3 cellular contexts compared by ENCODE assay signal in the genomic region with DNA sequence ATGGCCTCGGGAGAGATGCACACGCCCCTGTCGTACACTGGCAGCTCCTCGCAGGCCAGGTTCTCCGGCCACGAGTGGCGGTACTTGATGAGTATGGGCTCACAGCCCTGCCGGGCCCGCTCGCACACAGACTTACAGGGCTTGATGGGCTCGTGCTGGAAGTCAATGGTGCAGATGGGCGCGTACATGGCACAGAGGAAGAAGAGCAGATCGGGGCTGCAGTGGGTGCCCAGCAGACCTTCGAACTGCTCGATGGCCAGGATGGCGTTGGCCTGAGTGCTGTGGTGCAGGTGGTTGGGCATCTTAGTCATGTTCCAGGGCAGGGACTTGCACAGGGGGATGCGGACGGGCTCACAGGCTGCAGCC.
TF ChIP-seq lines count a peak whose summit lies in the region.

No MANE protein-coding gene starts in this region.

TF ChIP-seq in SK-N-SH, 30 proteins besides CTCF, POLR2A, EP300 and RAD21:
- TF ChIP-seq, protein P1, sequence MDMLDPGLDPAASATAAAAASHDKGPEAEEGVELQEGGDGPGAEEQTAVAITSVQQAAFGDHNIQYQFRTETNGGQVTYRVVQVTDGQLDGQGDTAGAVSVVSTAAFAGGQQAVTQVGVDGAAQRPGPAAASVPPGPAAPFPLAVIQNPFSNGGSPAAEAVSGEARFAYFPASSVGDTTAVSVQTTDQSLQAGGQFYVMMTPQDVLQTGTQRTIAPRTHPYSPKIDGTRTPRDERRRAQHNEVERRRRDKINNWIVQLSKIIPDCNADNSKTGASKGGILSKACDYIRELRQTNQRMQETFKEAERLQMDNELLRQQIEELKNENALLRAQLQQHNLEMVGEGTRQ (IDR thresholded peaks at IDR 0.05; ENCODE audit: borderline replicate concordance, low read depth, low read length) = no peak
- 0 out of 2 replicates have a peak, but pooled peaks have one; percentile 44 for TF ChIP-seq FOXJ3 (CRISPR knock-in tag; IDR thresholded peaks at IDR 0.05)

TF ChIP-seq in SK-N-SH treated with all-trans-retinoic acid at 6 μM for 48 hours, 23 proteins besides CTCF, POLR2A, EP300 and RAD21:
- TF ChIP-seq ZFP30 (CRISPR knock-in tag; IDR thresholded peaks at IDR 0.05) = no peak
- TF ChIP-seq RARB (CRISPR knock-in tag; IDR thresholded peaks at IDR 0.05) = no peak
- no peak for TF ChIP-seq PPARA (CRISPR knock-in tag; IDR thresholded peaks at IDR 0.05; ENCODE audit: borderline replicate concordance)
- no peak for TF ChIP-seq TCF4 (CRISPR knock-in tag; IDR thresholded peaks at IDR 0.05; ENCODE audit: borderline replicate concordance)
- TF ChIP-seq TOX (CRISPR knock-in tag; IDR thresholded peaks at IDR 0.05; ENCODE audit: borderline replicate concordance) = no peak
- TF ChIP-seq OSR1 (CRISPR knock-in tag; IDR thresholded peaks at IDR 0.05) = no peak
- no peak for TF ChIP-seq GLIS3 (CRISPR knock-in tag; IDR thresholded peaks at IDR 0.05)
TF ChIP-seq in SK-N-SH treated with all-trans-retinoic acid at 6 μM for 48 hours: peak in this region for 0.

TF ChIP-seq in GM12878, 131 proteins besides CTCF, POLR2A, EP300 and RAD21:
- TF ChIP-seq EZH2 (IDR thresholded peaks at IDR 0.05; ENCODE audit: borderline replicate concordance, control insufficient read depth, low read depth, low read length) = no peak
- TF ChIP-seq ETV6 (conservative IDR thresholded peaks at IDR 0.05 in 1 of 2, IDR thresholded peaks at IDR 0.05 in 1 of 2; ENCODE audit: borderline replicate concordance in 1 of 2, low read depth in 1 of 2) = no peak
- no peak for TF ChIP-seq YBX1 (IDR thresholded peaks at IDR 0.05)
- no peak for TF ChIP-seq EGR1 (IDR thresholded peaks at IDR 0.05; ENCODE audit: borderline replicate concordance in 1 of 2, low read depth in 2 of 2, low read length in 2 of 2)
- no peak for TF ChIP-seq ZNF274 (IDR thresholded peaks at IDR 0.05; ENCODE audit: insufficient read depth, insufficient read length)
- TF ChIP-seq MYC (IDR thresholded peaks at IDR 0.05; ENCODE audit: insufficient read depth, insufficient read length, insufficient replicate concordance, low read length, severe bottlenecking) = no peak
- TF ChIP-seq, protein P2, sequence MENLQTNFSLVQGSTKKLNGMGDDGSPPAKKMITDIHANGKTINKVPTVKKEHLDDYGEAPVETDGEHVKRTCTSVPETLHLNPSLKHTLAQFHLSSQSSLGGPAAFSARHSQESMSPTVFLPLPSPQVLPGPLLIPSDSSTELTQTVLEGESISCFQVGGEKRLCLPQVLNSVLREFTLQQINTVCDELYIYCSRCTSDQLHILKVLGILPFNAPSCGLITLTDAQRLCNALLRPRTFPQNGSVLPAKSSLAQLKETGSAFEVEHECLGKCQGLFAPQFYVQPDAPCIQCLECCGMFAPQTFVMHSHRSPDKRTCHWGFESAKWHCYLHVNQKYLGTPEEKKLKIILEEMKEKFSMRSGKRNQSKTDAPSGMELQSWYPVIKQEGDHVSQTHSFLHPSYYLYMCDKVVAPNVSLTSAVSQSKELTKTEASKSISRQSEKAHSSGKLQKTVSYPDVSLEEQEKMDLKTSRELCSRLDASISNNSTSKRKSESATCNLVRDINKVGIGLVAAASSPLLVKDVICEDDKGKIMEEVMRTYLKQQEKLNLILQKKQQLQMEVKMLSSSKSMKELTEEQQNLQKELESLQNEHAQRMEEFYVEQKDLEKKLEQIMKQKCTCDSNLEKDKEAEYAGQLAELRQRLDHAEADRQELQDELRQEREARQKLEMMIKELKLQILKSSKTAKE (IDR thresholded peaks at IDR 0.05; ENCODE audit: low read depth, poor library complexity, severe bottlenecking) = no peak
- TF ChIP-seq SUZ12 (IDR thresholded peaks at IDR 0.05; ENCODE audit: unreplicated experiment) = no peak
- no peak for TF ChIP-seq RCOR1 (conservative IDR thresholded peaks at IDR 0.05; ENCODE audit: low read depth, low read length)
- TF ChIP-seq KDM1A (IDR thresholded peaks at IDR 0.05; ENCODE audit: borderline replicate concordance) = no peak
- no peak for TF ChIP-seq SP1 (IDR thresholded peaks at IDR 0.05; ENCODE audit: low read depth, low read length)
- TF ChIP-seq ZNF207 (IDR thresholded peaks at IDR 0.05; ENCODE audit: borderline replicate concordance) = no peak
- no peak for TF ChIP-seq CHD1 (IDR thresholded peaks at IDR 0.05; ENCODE audit: low read depth, low read length)
- no peak for TF ChIP-seq NFXL1 (IDR thresholded peaks at IDR 0.05; ENCODE audit: borderline replicate concordance)
- no peak for TF ChIP-seq SMARCA5 (IDR thresholded peaks at IDR 0.05)
- TF ChIP-seq IKZF2 (IDR thresholded peaks at IDR 0.05) = no peak
- no peak for TF ChIP-seq SREBF1 (IDR thresholded peaks at IDR 0.05; ENCODE audit: low read length)
